ENCODE assay signal across 35 cellular contexts in genomic region chr10:28397229-28397628, GRCh38.
"Had no signal": no experiment of that assay in that cellular context is flagged by ENCODE, and none has a peak within 500 bp of the region (broad histone marks: within the 10 kb centered on the region; RNA-seq: fewer than 3 reads in every experiment).

No MANE protein-coding gene starts in this region.

- DNase-seq: Karpas-422, Kasumi-1, MG63, MM.1S, MV-4-11, NCI-H1048, NCI-H1092, NCI-H1092 treated with DMSO at 0.1 percent for 48 hours, NCI-H1105, NCI-H1105 treated with DMSO at 0.1 percent for 48 hours, NCI-H1417, NCI-H1417 treated with DMSO at 0.1 percent for 48 hours, NCI-H1436, NCI-H1436 treated with DMSO at 0.1 percent for 48 hours, NCI-H146, NCI-H1694, NCI-H1694 treated with DMSO at 0.1 percent for 48 hours, NCI-H187, NCI-H187 treated with DMSO at 0.1 percent for 48 hours, NCI-H1930, NCI-H2029, NCI-H2029 treated with DMSO at 0.1 percent for 48 hours, NCI-H2081, NCI-H2081 treated with DMSO at 0.1 percent for 48 hours, NCI-H2107, NCI-H2171, NCI-H2171 treated with DMSO at 0.1 percent for 48 hours, NCI-H226, NCI-H345, NCI-H446, NCI-H446 treated with DMSO at 0.1 percent for 48 hours, NCI-H510A, NCI-H510A treated with DMSO at 0.1 percent for 48 hours, NCI-H524, NCI-H524 treated with DMSO at 0.1 percent for 48 hours had no signal

- H3K36me3 ChIP-seq: MG63 had no signal

- H3K4me3 ChIP-seq: MG63 had no signal

- H3K27me3 ChIP-seq: MG63 had no signal

- H3K9me3 ChIP-seq: MG63 had no signal
